In the genomic region with DNA sequence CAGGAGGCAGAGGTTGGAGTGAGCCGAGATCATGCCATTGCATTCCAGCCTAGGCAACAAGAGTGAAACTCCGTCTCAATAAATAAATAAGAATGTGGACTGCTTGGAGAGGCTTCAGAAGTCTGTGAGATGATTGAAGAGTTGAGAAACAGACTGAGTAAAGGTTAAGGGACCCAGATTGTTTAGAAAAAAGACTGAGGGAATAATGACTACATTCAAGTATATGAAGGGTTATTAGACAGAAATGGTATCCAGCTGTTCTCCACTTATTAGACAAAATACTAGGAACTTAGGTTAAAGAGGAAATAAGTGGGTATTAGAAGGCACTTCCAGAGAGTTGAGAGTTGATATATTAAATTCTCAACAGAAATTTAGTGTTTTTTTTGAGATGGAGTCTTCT, we compare ENCODE assay signal across 34 cellular contexts.
"Had no signal": no experiment of that assay in that cellular context is flagged by ENCODE, and none has a peak within 500 bp of the region (broad histone marks: within the 10 kb centered on the region; RNA-seq: fewer than 3 reads in every experiment).

No MANE protein-coding gene starts in this region.

- H3K27me3 ChIP-seq: MG63 had no signal

- DNase-seq: Karpas-422, Kasumi-1, MG63, MM.1S, MV-4-11, NCI-H1048, NCI-H1092, NCI-H1092 treated with DMSO at 0.1 percent for 48 hours, NCI-H1105, NCI-H1105 treated with DMSO at 0.1 percent for 48 hours, NCI-H1417, NCI-H1417 treated with DMSO at 0.1 percent for 48 hours, NCI-H1436, NCI-H1436 treated with DMSO at 0.1 percent for 48 hours, NCI-H146, NCI-H1694, NCI-H1694 treated with DMSO at 0.1 percent for 48 hours, NCI-H187, NCI-H187 treated with DMSO at 0.1 percent for 48 hours, NCI-H1930, NCI-H2029, NCI-H2029 treated with DMSO at 0.1 percent for 48 hours, NCI-H2081, NCI-H2081 treated with DMSO at 0.1 percent for 48 hours, NCI-H2107, NCI-H2171, NCI-H2171 treated with DMSO at 0.1 percent for 48 hours, NCI-H2227 treated with DMSO at 0.1 percent for 48 hours, NCI-H226, NCI-H345, NCI-H446, NCI-H446 treated with DMSO at 0.1 percent for 48 hours, NCI-H510A, NCI-H510A treated with DMSO at 0.1 percent for 48 hours had no signal

- H3K4me3 ChIP-seq: MG63 had no signal

- H3K9me3 ChIP-seq: MG63 had no signal

- H3K36me3 ChIP-seq: MG63 had no signal
